8 cellular contexts compared by ENCODE assay signal in the genomic region with DNA sequence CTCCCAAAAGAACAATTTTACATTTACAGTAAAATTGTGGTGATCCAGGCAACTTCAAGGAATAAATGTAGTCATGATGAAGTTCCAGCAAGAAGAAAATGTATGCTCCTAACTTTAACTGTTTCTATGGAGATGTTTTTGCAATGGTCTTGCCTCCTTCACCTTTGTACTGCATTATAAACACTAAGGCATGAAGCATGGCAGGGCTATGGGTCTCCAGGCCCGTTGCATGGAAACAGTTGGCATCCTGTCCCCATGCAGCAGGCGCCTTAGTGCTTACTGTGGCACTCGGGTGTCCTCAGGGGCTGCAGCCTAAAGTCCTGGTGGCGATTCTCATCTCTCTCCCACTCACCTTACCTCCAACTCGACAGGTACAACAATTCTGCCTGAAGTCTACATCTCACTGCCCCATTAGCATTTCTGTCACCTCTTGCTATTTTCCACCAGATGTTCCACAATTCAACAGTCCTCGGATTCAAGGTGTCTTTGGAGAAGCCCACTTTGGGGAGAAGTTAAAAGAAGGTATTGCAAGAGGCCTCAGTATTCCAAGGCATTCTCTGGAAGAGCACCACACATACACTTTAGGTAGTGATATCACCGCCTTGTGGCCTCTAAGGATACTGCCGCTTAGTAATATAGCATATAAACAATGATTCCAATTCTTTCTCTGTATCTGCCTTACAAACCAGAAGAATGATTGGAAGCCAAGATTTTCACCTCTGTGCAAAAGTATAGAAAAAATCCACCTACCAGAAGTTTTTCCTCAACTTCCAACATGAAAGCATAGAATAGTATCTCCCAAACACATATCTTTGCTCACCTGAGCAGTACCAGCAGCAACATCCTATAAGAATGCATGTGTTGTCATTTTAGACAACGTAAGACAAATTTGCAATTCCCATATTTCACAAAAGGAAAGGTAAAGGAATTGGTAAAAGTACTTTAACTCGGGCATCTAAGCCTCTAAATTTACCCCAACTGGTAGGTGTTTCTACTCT. TPM values are rescaled to one million over a fixed set of nuclear protein-coding genes. Genes with fewer than 3 reads are reported as not detected.
DNase-seq lines count a peak whose midpoint lies in the region; ATAC-seq and TF ChIP-seq lines count a peak whose summit lies in the region.

No MANE protein-coding gene starts in this region.

- peaks cover 49% of the 10 kb centered on the region for H3K27me3 Mint-ChIP-seq in activated CD4-positive, alpha-beta T cell treated with anti-CD3 and anti-CD28 coated beads, Interleukin-2, amount 10 ng/mL, durations not matched to agents 7 days and 5 days

- H3K4me3 Mint-ChIP-seq in activated CD4-positive, alpha-beta T cell treated with anti-CD3 and anti-CD28 coated beads, Interleukin-2, amount 10 ng/mL, durations not matched to agents 7 days and 5 days = no peak overlapping the region

- DNase-seq in activated CD4-positive, alpha-beta T cell treated with anti-CD3 and anti-CD28 coated beads, Interleukin-2, amount 10 ng/mL, durations not matched to agents 7 days and 5 days = peak; percentile 13
- no peak for DNase-seq in activated CD4-positive, alpha-beta T cell treated with anti-CD3 and anti-CD28 coated beads, Interleukin-2, amount 50 U/mL, for 1 hour
- peak; percentile 44 to 78 for DNase-seq in SHP77 (lab: John Stamatoyannopoulos, UW)
- peak; percentile 69 for DNase-seq in fibroblast of villous mesenchyme (ENCODE audit: low read depth)
- DNase-seq in skeletal muscle cell (ENCODE audit: low read depth) = peak; percentile 23
- no peak for DNase-seq in cortex of kidney (lab: John Stamatoyannopoulos, UW)
- no peak for DNase-seq in KG1 (lab: John Stamatoyannopoulos, UW)

- ATAC-seq in HG03442 (IDR thresholded peaks at IDR 0.05; ENCODE audit: unreplicated experiment) = peak; percentile 57

- H3K36me3 Mint-ChIP-seq in activated CD4-positive, alpha-beta T cell treated with anti-CD3 and anti-CD28 coated beads, Interleukin-2, amount 10 ng/mL, durations not matched to agents 7 days and 5 days (ENCODE audit: low read depth) = no peaks in the 10 kb centered on the region

- CTCF ChIA-PET in activated CD4-positive, alpha-beta T cell treated with anti-CD3 and anti-CD28 coated beads, Interleukin-2, amount 10 ng/mL, durations not matched to agents 7 days and 5 days (lab: Charles Lee) = no interaction called here

- peaks cover 8% of the 10 kb centered on the region for H3K4me1 Mint-ChIP-seq in activated CD4-positive, alpha-beta T cell treated with anti-CD3 and anti-CD28 coated beads, Interleukin-2, amount 10 ng/mL, durations not matched to agents 7 days and 5 days

- no peaks in the 10 kb centered on the region for H3K9me3 Mint-ChIP-seq in activated CD4-positive, alpha-beta T cell treated with anti-CD3 and anti-CD28 coated beads, Interleukin-2, amount 10 ng/mL, durations not matched to agents 7 days and 5 days

- TF ChIP-seq CTCF in fibroblast of villous mesenchyme (IDR thresholded peaks at IDR 0.05; ENCODE audit: insufficient read depth, low read depth, low read length) = peak; percentile 74

- peak overlapping the region; percentile 74 for H3K4me3 ChIP-seq in fibroblast of villous mesenchyme (ENCODE audit: low read depth, low read length)
- no peak overlapping the region for H3K4me3 ChIP-seq in skeletal muscle cell (ENCODE audit: low read depth, low read length)

- POLR2A ChIA-PET in activated CD4-positive, alpha-beta T cell treated with anti-CD3 and anti-CD28 coated beads, Interleukin-2, amount 10 ng/mL, durations not matched to agents 7 days and 5 days (lab: Charles Lee) = no interaction called here

- H3K27ac Mint-ChIP-seq in activated CD4-positive, alpha-beta T cell treated with anti-CD3 and anti-CD28 coated beads, Interleukin-2, amount 10 ng/mL, durations not matched to agents 7 days and 5 days = no peak overlapping the region

RNA-seq across cellular contexts. Expression of a gene that starts 5.1 kb away (rescaled TPM):
- under 1 TPM in 1 of 2 experiments, not detected in 1; 0.12 TPM for total RNA-seq in activated CD4-positive, alpha-beta T cell treated with anti-CD3 and anti-CD28 coated beads, Interleukin-2, amount 10 ng/mL, durations not matched to agents 7 days and 5 days
- 30.3 and 40.2 TPM in 2 replicates for total RNA-seq in fibroblast of villous mesenchyme

Comparison
In these comparisons a context has a peak if more than half of its experiments do, and no peak if none do; other contexts are left out.
1. DNase-seq: peak in activated CD4-positive, alpha-beta T cell treated with anti-CD3 and anti-CD28 coated beads, Interleukin-2, amount 10 ng/mL, durations not matched to agents 7 days and 5 days (single experiment), SHP77 (2 of 2), fibroblast of villous mesenchyme (single experiment) and skeletal muscle cell (single experiment); none in activated CD4-positive, alpha-beta T cell treated with anti-CD3 and anti-CD28 coated beads, Interleukin-2, amount 50 U/mL, for 1 hour (single experiment), cortex of kidney (single experiment) and KG1 (single experiment).
2. RNA of a gene that starts 5.1 kb away (total RNA-seq): 30.3 to 40.2 TPM in fibroblast of villous mesenchyme; 0.12 TPM in activated CD4-positive, alpha-beta T cell treated with anti-CD3 and anti-CD28 coated beads, Interleukin-2, amount 10 ng/mL, durations not matched to agents 7 days and 5 days; every median in the first group is over 10 times any median in the second.